ENCODE assay signal across 8 cellular contexts in genomic region chr15:70096975-70097336, GRCh38. TPM values are rescaled to one million over a fixed set of nuclear protein-coding genes. Genes with fewer than 3 reads are reported as not detected.
DNase-seq lines count a peak whose midpoint lies in the region; TF ChIP-seq lines count a peak whose summit lies in the region.

No MANE protein-coding gene starts in this region.

- H3K9me3 Mint-ChIP-seq in activated CD4-positive, alpha-beta T cell treated with anti-CD3 and anti-CD28 coated beads, Interleukin-2, amount 10 ng/mL, durations not matched to agents 24 days and 14 days, result no peaks in the 10 kb centered on the region
- H3K9me3 Mint-ChIP-seq in activated naive CD8-positive, alpha-beta T cell (ENCODE audit: low read depth), result no peaks in the 10 kb centered on the region

- peaks cover 0 to 7% (median 4%) of the 10 kb centered on the region in 3 donors for H3K36me3 ChIP-seq in tibial artery

- H3K4me1 ChIP-seq in tibial artery, result peaks cover 4 to 69% (median 58%) of the 10 kb centered on the region in 4 donors

- H3K27me3 Mint-ChIP-seq in activated CD4-positive, alpha-beta T cell treated with anti-CD3 and anti-CD28 coated beads, Interleukin-2, amount 10 ng/mL, durations not matched to agents 24 days and 14 days, result peaks cover 10% of the 10 kb centered on the region
- no peaks in the 10 kb centered on the region for H3K27me3 Mint-ChIP-seq in activated naive CD8-positive, alpha-beta T cell

- no peak for TF ChIP-seq CTCF in tibial artery (IDR thresholded peaks at IDR 0.05)

- no peak for DNase-seq in activated CD4-positive, alpha-beta T cell treated with anti-CD3 and anti-CD28 coated beads, Interleukin-2, amount 10 ng/mL, durations not matched to agents 24 days and 14 days
- DNase-seq in activated CD4-positive, alpha-beta T cell treated with anti-CD3 and anti-CD28 coated beads for 4 hours, result no peak
- DNase-seq in tibial artery (no peak), Kasumi-1 (lab: John Stamatoyannopoulos, UW) (no peak), NCI-H2029 treated with DMSO at 0.1 percent for 48 hours (lab: John Stamatoyannopoulos, UW) (no peak)
- no peak for DNase-seq in stimulated activated CD4-positive, alpha-beta T cell treated with anti-CD3 and anti-CD28 coated beads, Interleukin-2, amount 100 ng/mL, for 48 hours

- H3K27me3 ChIP-seq in layer of hippocampus (ENCODE audit: control insufficient read depth, insufficient read depth, low read length), result no peaks in the 10 kb centered on the region
- no peaks in the 10 kb centered on the region for H3K27me3 ChIP-seq in tibial artery

- intact Hi-C loops in activated CD4-positive, alpha-beta T cell treated with anti-CD3 and anti-CD28 coated beads, Interleukin-2, amount 10 ng/mL, durations not matched to agents 24 days and 14 days (cut with micrococcal nuclease), result loop anchor here (1.0 to 10.0 kb wide), 5 partner anchors 45 to 932 kb away; partner anchors contain the start of gene GLCE
- intact Hi-C loops in tibial artery (cut with DNase I; ENCODE audit: low total_unique reads), result loop anchor here (5.0 to 10.0 kb wide), 4 partner anchors 60 to 522 kb away; no protein-coding TSS in a partner anchor

- H3K27ac ChIP-seq in layer of hippocampus (ENCODE audit: low read depth, low read length), result peak overlapping the region; percentile 87
- H3K27ac ChIP-seq in tibial artery, result peak overlapping the region; percentile 95 to 97

- peak overlapping the region; percentile 99 for H3K27ac Mint-ChIP-seq in activated CD4-positive, alpha-beta T cell treated with anti-CD3 and anti-CD28 coated beads, Interleukin-2, amount 10 ng/mL, durations not matched to agents 24 days and 14 days
- H3K27ac Mint-ChIP-seq in activated naive CD8-positive, alpha-beta T cell, result no peak overlapping the region

- no peaks in the 10 kb centered on the region for H3K9me3 ChIP-seq in tibial artery

- H3K4me3 Mint-ChIP-seq in activated CD4-positive, alpha-beta T cell treated with anti-CD3 and anti-CD28 coated beads, Interleukin-2, amount 10 ng/mL, durations not matched to agents 24 days and 14 days, result peak overlapping the region; percentile 92
- peak overlapping the region; percentile 97 for H3K4me3 Mint-ChIP-seq in activated naive CD8-positive, alpha-beta T cell

- peak overlapping the region; percentile 78 to 95 for H3K4me3 ChIP-seq in tibial artery

- H3K36me3 Mint-ChIP-seq in activated CD4-positive, alpha-beta T cell treated with anti-CD3 and anti-CD28 coated beads, Interleukin-2, amount 10 ng/mL, durations not matched to agents 24 days and 14 days (ENCODE audit: low read depth), result peaks cover 42% of the 10 kb centered on the region
- peaks cover 14% of the 10 kb centered on the region for H3K36me3 Mint-ChIP-seq in activated naive CD8-positive, alpha-beta T cell

- H3K4me1 Mint-ChIP-seq in activated CD4-positive, alpha-beta T cell treated with anti-CD3 and anti-CD28 coated beads, Interleukin-2, amount 10 ng/mL, durations not matched to agents 24 days and 14 days, result peaks cover 48% of the 10 kb centered on the region
- H3K4me1 Mint-ChIP-seq in activated naive CD8-positive, alpha-beta T cell (ENCODE audit: low read depth), result peaks cover 50% of the 10 kb centered on the region

RNA-seq across cellular contexts. Expression of gene TLE3, which starts 0.8 kb away (rescaled TPM):
- total RNA-seq in activated CD4-positive, alpha-beta T cell treated with anti-CD3 and anti-CD28 coated beads, Interleukin-2, amount 10 ng/mL, durations not matched to agents 24 days and 14 days, result 111 and 118 TPM in 2 replicates
